Comparison of ENCODE assay signal across 14 cellular contexts in genomic region chr22:46726066-46726985, GRCh38. TPM values are rescaled to one million over a fixed set of nuclear protein-coding genes. Genes with fewer than 3 reads are reported as not detected.
DNase-seq lines count a peak whose midpoint lies in the region; ATAC-seq and TF ChIP-seq lines count a peak whose summit lies in the region.
"Had no signal": no experiment of that assay in that cellular context is flagged by ENCODE, and none has a peak within 500 bp of the region (broad histone marks: within the 10 kb centered on the region; RNA-seq: fewer than 3 reads in every experiment).

No MANE protein-coding gene starts in this region.

- H3K4me3 ChIP-seq in HFF-Myc (replicated peaks; ENCODE audit: low read depth, low read length), result no peak overlapping the region
- H3K4me3 ChIP-seq in right cardiac atrium (ENCODE audit: low read length), result no peak overlapping the region
- no peak overlapping the region for H3K4me3 ChIP-seq in breast epithelium
- H3K4me3 ChIP-seq: dorsolateral prefrontal cortex, smooth muscle cell had no signal

- peak overlapping the region; percentile 34 for H3K27ac ChIP-seq in right cardiac atrium (ENCODE audit: low read length)
- no peak overlapping the region for H3K27ac ChIP-seq in breast epithelium

- H3K27me3 ChIP-seq in right cardiac atrium (ENCODE audit: control insufficient read depth, insufficient read depth) (no peaks in the 10 kb centered on the region), breast epithelium (no peaks in the 10 kb centered on the region)
- H3K27me3 ChIP-seq: dorsolateral prefrontal cortex had no signal

- no peaks in the 10 kb centered on the region for H3K36me3 ChIP-seq in breast epithelium

- TF ChIP-seq POLR2A in breast epithelium (IDR thresholded peaks at IDR 0.05), result no peak

- TF ChIP-seq CTCF in AG09319 (IDR thresholded peaks at IDR 0.05; ENCODE audit: low read depth, low read length) (no peak), HFF-Myc (IDR thresholded peaks at IDR 0.05; ENCODE audit: low read depth, low read length, missing control alignments) (no peak), breast epithelium (IDR thresholded peaks at IDR 0.05) (no peak)

- intact Hi-C loops in right cardiac atrium (cut with DNase I) (no loop called here), breast epithelium (cut with DNase I; ENCODE audit: low total_unique reads) (no loop called here)

- ATAC-seq in right cardiac atrium (peak; percentile 29 to 34), HG02973 (IDR thresholded peaks at IDR 0.05; ENCODE audit: unreplicated experiment) (no peak)

- H3K9me3 ChIP-seq in right cardiac atrium (ENCODE audit: control insufficient read depth, low read length) (no peaks in the 10 kb centered on the region), breast epithelium (no peaks in the 10 kb centered on the region)

- H3K4me1 ChIP-seq in right cardiac atrium (ENCODE audit: control insufficient read depth, insufficient read depth, low read length) (peaks cover 19% of the 10 kb centered on the region), breast epithelium (peaks cover 2 to 7% of the 10 kb centered on the region in 2 donors)

- 73% methylated on average over 38 of the region's 38 CpGs for WGBS in right cardiac atrium

- peak; percentile 44 for DNase-seq in AG09319 (ENCODE audit: extremely low read depth, low read depth)
- peak; percentile 37 for DNase-seq in HFF-Myc (ENCODE audit: extremely low read depth, low read depth)
- DNase-seq in SHP77 treated with DMSO at 0.1 percent for 48 hours (lab: John Stamatoyannopoulos, UW), result peak; percentile 52
- peak in 2 of 3 donors; percentile 72 to 75 for DNase-seq in right cardiac atrium
- no peak for DNase-seq in nucleus accumbens (lab: John Stamatoyannopoulos, UW)
- no peak for DNase-seq in breast epithelium (ENCODE audit: low spot score in 2 of 2)
- DNase-seq in NCI-H1105 treated with DMSO at 0.1 percent for 48 hours (lab: John Stamatoyannopoulos, UW), result no peak
- DNase-seq: activated CD4-positive, alpha-beta T cell treated with anti-CD3 and anti-CD28 coated beads for 48 hours; activated naive CD4-positive, alpha-beta T cell; AML-193; NCI-H226 had no signal

RNA-seq across cellular contexts. Expression of gene CERK, which starts 11.7 kb away (rescaled TPM):
- total RNA-seq in right cardiac atrium, result 10 to 100 TPM; 59.5 to 83.5 (median 68.7) TPM
- 32.6 TPM for polyA plus RNA-seq in right cardiac atrium
- 10 to 100 TPM; 23.3 to 37.3 (median 26.5) TPM for total RNA-seq in breast epithelium

RNA-seq across cellular contexts. Expression of gene TBC1D22A, which starts 36.1 kb away (rescaled TPM):
- total RNA-seq in right cardiac atrium, result 10 to 100 TPM; 15.3 to 17.3 (median 16.4) TPM
- polyA plus RNA-seq in right cardiac atrium, result 12.0 TPM
- 10 to 100 TPM; 19.0 to 23.6 (median 23.6) TPM for total RNA-seq in breast epithelium

Comparison
In these comparisons a context has a peak if more than half of its experiments do, and no peak if none do; other contexts are left out.
1. DNase-seq: peak in AG09319 (single experiment), HFF-Myc (single experiment), SHP77 treated with DMSO at 0.1 percent for 48 hours (single experiment) and right cardiac atrium (2 of 3); none in nucleus accumbens (0 of 56), breast epithelium (0 of 2) and NCI-H1105 treated with DMSO at 0.1 percent for 48 hours (single experiment).